ENCODE assay signal across 30 cellular contexts in genomic region chr16:51390877-51391276, GRCh38.
DNase-seq lines count a peak whose midpoint lies in the region; ATAC-seq and TF ChIP-seq lines count a peak whose summit lies in the region.
"Had no signal": no experiment of that assay in that cellular context is flagged by ENCODE, and none has a peak within 500 bp of the region (broad histone marks: within the 10 kb centered on the region; RNA-seq: fewer than 3 reads in every experiment).

No MANE protein-coding gene starts in this region.

- H3K27ac Mint-ChIP-seq in glutamatergic neuron (ENCODE audit: unreplicated experiment) (no peak overlapping the region), neural progenitor cell (no peak overlapping the region)
- H3K27ac Mint-ChIP-seq: B cell; CD14-positive monocyte; CD8-positive, alpha-beta memory T cell had no signal

- H3K4me3 Mint-ChIP-seq in glutamatergic neuron (ENCODE audit: unreplicated experiment), result no peak overlapping the region
- no peak overlapping the region for H3K4me3 Mint-ChIP-seq in neural progenitor cell
- H3K4me3 Mint-ChIP-seq: B cell; CD14-positive monocyte; CD8-positive, alpha-beta memory T cell had no signal

- no peaks in the 10 kb centered on the region for H3K79me2 ChIP-seq in neural progenitor cell (ENCODE audit: low read depth)

- TF ChIP-seq CTCF in glutamatergic neuron (IDR thresholded peaks at IDR 0.05; ENCODE audit: partially characterized antibody, unreplicated experiment) (no peak), neural progenitor cell (IDR thresholded peaks at IDR 0.05) (no peak)

- DNase-seq in NCI-H2107 treated with DMSO at 0.1 percent for 48 hours (lab: John Stamatoyannopoulos, UW; ENCODE audit: unreplicated experiment) (peak; percentile 36), NCI-H2107 (lab: John Stamatoyannopoulos, UW) (no peak), glutamatergic neuron (peak; percentile 20), neural progenitor cell (ENCODE audit: low spot score) (peak; percentile 48), kidney glomerular epithelial cell (lab: John Stamatoyannopoulos, UW) (no peak), NCI-H446 treated with DMSO at 0.1 percent for 48 hours (lab: John Stamatoyannopoulos, UW) (no peak)
- DNase-seq: CD8-positive, alpha-beta memory T cell; DMS 273 treated with DMSO at 0.1 percent for 48 hours; DMS79; EL; GF-D8; HCEC 1CT; IMR-90; KG1; MG63; NCI-H1105 treated with DMSO at 0.1 percent for 48 hours; NCI-H146; NCI-H2029; NCI-H2171 treated with DMSO at 0.1 percent for 48 hours; NCI-H524 treated with DMSO at 0.1 percent for 48 hours; NCI-H774; Peyer's patch; SHP77 treated with DMSO at 0.1 percent for 48 hours; T-helper 1 cell had no signal

- H3K27ac ChIP-seq in HUES48 (ENCODE audit: low read depth, low read length) (peak overlapping the region; percentile 97), neural progenitor cell (peak overlapping the region; percentile 50)
- H3K27ac ChIP-seq: 22Rv1, HL-60, Peyer's patch had no signal

- H3K9me3 ChIP-seq in HUES48 (ENCODE audit: control insufficient read depth, insufficient read depth, low read length) (0 out of 2 replicates have a peak, but pooled peaks cover 6% of the 10 kb centered on the region), neural progenitor cell (ENCODE audit: low read depth) (no peaks in the 10 kb centered on the region)
- H3K9me3 ChIP-seq: MG63, Peyer's patch had no signal

- H3K36me3 ChIP-seq in HUES48 (ENCODE audit: control insufficient read depth, insufficient read depth, low read length), result no peaks in the 10 kb centered on the region
- H3K36me3 ChIP-seq in neural progenitor cell, result no peaks in the 10 kb centered on the region
- H3K36me3 ChIP-seq: MG63, Peyer's patch had no signal

- no peaks in the 10 kb centered on the region for H3K36me3 Mint-ChIP-seq in glutamatergic neuron (ENCODE audit: unreplicated experiment)
- H3K36me3 Mint-ChIP-seq in neural progenitor cell, result peaks cover 4% of the 10 kb centered on the region
- H3K36me3 Mint-ChIP-seq: CD14-positive monocyte; CD8-positive, alpha-beta memory T cell had no signal

- no peak for ATAC-seq in GM18520 (IDR thresholded peaks at IDR 0.05; ENCODE audit: unreplicated experiment)

- H3K27me3 ChIP-seq in HUES48 (ENCODE audit: control insufficient read depth, insufficient read depth, low read length) (no peaks in the 10 kb centered on the region), neural progenitor cell (no peaks in the 10 kb centered on the region)
- H3K27me3 ChIP-seq: MG63, Peyer's patch had no signal

- H3K27me3 Mint-ChIP-seq in glutamatergic neuron (ENCODE audit: unreplicated experiment), result peaks cover 1% of the 10 kb centered on the region
- peaks cover 17% of the 10 kb centered on the region for H3K27me3 Mint-ChIP-seq in neural progenitor cell (ENCODE audit: insufficient read depth, low read depth)
- H3K27me3 Mint-ChIP-seq: B cell had no signal

- H4K20me1 ChIP-seq in neural progenitor cell (ENCODE audit: low read depth), result no peaks in the 10 kb centered on the region

- peak overlapping the region; percentile 48 for H3K4me2 ChIP-seq in neural progenitor cell

- H2AFZ ChIP-seq in neural progenitor cell (replicated peaks), result no peak overlapping the region

- H3K4me1 Mint-ChIP-seq in glutamatergic neuron (ENCODE audit: low read depth, unreplicated experiment), result peaks cover 12% of the 10 kb centered on the region
- H3K4me1 Mint-ChIP-seq in neural progenitor cell, result peaks cover 38% of the 10 kb centered on the region
- H3K4me1 Mint-ChIP-seq: B cell; CD14-positive monocyte; CD8-positive, alpha-beta memory T cell had no signal

- peaks cover 1% of the 10 kb centered on the region for H3K9me3 Mint-ChIP-seq in glutamatergic neuron (ENCODE audit: unreplicated experiment)
- peaks cover 9% of the 10 kb centered on the region for H3K9me3 Mint-ChIP-seq in neural progenitor cell

- H3K4me1 ChIP-seq in HUES48 (ENCODE audit: control insufficient read depth, insufficient read depth, low read length) (peaks cover 45% of the 10 kb centered on the region), neural progenitor cell (peaks cover 52% of the 10 kb centered on the region)
- H3K4me1 ChIP-seq: Peyer's patch had no signal

- H3K4me3 ChIP-seq in HUES48 (ENCODE audit: low read depth, low read length) (no peak overlapping the region), neural progenitor cell (no peak overlapping the region)
- H3K4me3 ChIP-seq: MG63, Peyer's patch had no signal

- H3F3A ChIP-seq in neural progenitor cell (ENCODE audit: low read depth), result peaks cover 53% of the 10 kb centered on the region

- H3K9ac ChIP-seq in HUES48 (ENCODE audit: low read depth, low read length) (no peak overlapping the region), neural progenitor cell (no peak overlapping the region)

Comparison
In these comparisons a context has a peak if more than half of its experiments do, and no peak if none do; other contexts are left out.
1. DNase-seq: peak in NCI-H2107 treated with DMSO at 0.1 percent for 48 hours (single experiment), glutamatergic neuron (single experiment) and neural progenitor cell (single experiment); none in NCI-H2107 (single experiment), kidney glomerular epithelial cell (single experiment) and NCI-H446 treated with DMSO at 0.1 percent for 48 hours (single experiment).